Comparison of ENCODE assay signal across 1 cellular context in genomic region chr16:50368410-50369132, GRCh38.
TF ChIP-seq lines count a peak whose summit lies in the region.

TSS of gene BRD7 (minus strand) at chr16:50368988. CDS start at chr16:50368774, 214 bp downstream.

TF ChIP-seq in GM23338, 12 proteins besides CTCF, POLR2A, EP300 and RAD21 (continued from another document):
- TF ChIP-seq ETS1 (IDR thresholded peaks at IDR 0.05), result no peak
- TF ChIP-seq STAT1 (IDR thresholded peaks at IDR 0.05; ENCODE audit: unreplicated experiment), result no peak
- no peak for TF ChIP-seq POLR2AphosphoS5 (IDR thresholded peaks at IDR 0.05; ENCODE audit: low read depth)
- TF ChIP-seq NANOG (IDR thresholded peaks at IDR 0.05; ENCODE audit: borderline replicate concordance), result no peak
